Comparison of ENCODE assay signal across 8 cellular contexts in the genomic region with DNA sequence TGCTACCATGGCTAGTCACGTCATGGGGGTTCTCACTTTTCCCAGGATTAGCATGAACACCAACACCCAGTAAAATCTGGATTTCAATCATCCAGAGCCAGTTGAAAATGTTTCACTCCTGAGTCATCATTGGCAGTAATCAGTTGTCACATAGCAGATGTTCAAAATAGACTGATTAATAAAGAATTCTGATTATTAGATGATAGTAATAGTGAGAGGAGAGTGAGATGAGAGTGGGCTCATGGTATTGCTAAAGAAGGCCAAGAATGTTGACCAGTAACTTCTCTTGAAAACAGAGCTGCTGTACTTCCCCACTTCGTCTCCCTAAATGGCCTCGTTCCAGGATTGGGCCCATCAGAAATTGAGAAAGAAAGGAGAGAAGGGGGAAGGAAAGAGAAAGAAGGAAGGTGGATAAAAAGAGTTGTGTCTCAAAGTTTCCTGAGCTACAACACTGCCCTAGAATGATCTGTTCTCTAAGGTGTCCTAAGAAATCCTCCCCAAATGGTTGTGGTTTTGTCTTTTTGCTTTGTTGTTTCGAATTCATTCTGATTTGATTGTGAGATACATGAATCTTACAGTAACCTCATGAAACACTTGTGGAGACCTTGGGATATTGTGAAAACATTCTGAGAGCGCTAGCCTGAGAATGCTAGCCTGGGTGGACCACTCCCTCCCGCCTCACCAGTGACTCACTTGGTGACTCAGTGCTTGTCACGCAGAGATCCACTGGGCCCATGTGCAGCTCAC.
DNase-seq lines count a peak whose midpoint lies in the region; ATAC-seq, FAIRE-seq and TF ChIP-seq lines count a peak whose summit lies in the region.

No MANE protein-coding gene starts in this region.

- H3K27me3 ChIP-seq in Panc1 (ENCODE audit: control insufficient read depth, insufficient read depth, low read length) (0 out of 2 replicates have a peak, but pooled peaks cover 2% of the 10 kb centered on the region), keratinocyte (ENCODE audit: control insufficient read depth, extremely low read depth, insufficient read depth, low read length) (no peaks in the 10 kb centered on the region)

- intact Hi-C loops in Panc1 (cut with micrococcal nuclease; ENCODE audit: unreplicated experiment) = no loop called here

- H3K9me3 ChIP-seq in Panc1 (ENCODE audit: control insufficient read depth, insufficient read depth, low read depth, low read length) (no peaks in the 10 kb centered on the region), keratinocyte (ENCODE audit: control insufficient read depth, low read depth, low read length) (peaks cover 2% of the 10 kb centered on the region)

- H3K4me1 ChIP-seq in Panc1 (ENCODE audit: control insufficient read depth, insufficient read depth, low read length) (no peaks in the 10 kb centered on the region), keratinocyte (ENCODE audit: control insufficient read depth, extremely low read depth, insufficient read depth, low read length) (peaks cover 33% of the 10 kb centered on the region)

- H3K9me1 ChIP-seq in keratinocyte (ENCODE audit: control insufficient read depth, extremely low read depth, insufficient read depth, low read length) = no peaks in the 10 kb centered on the region

- no peak for TF ChIP-seq CTCF in Panc1 (IDR thresholded peaks at IDR 0.05)
- TF ChIP-seq CTCF in keratinocyte (optimal IDR thresholded peaks at IDR 0.05 in 1 of 3, IDR thresholded peaks at IDR 0.05 in 1 of 3, conservative IDR thresholded peaks at IDR 0.05 in 1 of 3; ENCODE audit: extremely low read depth in 1 of 3, insufficient read depth in 2 of 3, low read length in 3 of 3) = no peak

- in situ Hi-C loops in Panc1 (cut with HindIII; ENCODE audit: low pct_unique_long_range_greater_than_20kb, low sequenced_read_pairs) = no loop called here

- H3K4me3 ChIP-seq in Panc1 (ENCODE audit: low read depth in 2 of 2, low read length in 2 of 2) (no peak overlapping the region), keratinocyte (ENCODE audit: control insufficient read depth in 2 of 3, extremely low read depth in 1 of 3, insufficient read depth in 2 of 3, low read depth in 1 of 3, low read length in 3 of 3) (peak overlapping the region in 2 of 3 experiments; percentile 34 to 56)

- 0 out of 2 replicates have a peak, but pooled peaks have one; percentile 78 for ATAC-seq in Panc1
- no peak for ATAC-seq in GM21528 (IDR thresholded peaks at IDR 0.05; ENCODE audit: low FRiP score, unreplicated experiment)

- H3K27me3 Mint-ChIP-seq in activated naive CD4-positive, alpha-beta T cell treated with anti-CD3 and anti-CD28 coated beads, Interleukin-2, amount 10 ng/mL, durations not matched to agents 7 days and 5 days = peaks cover 3% of the 10 kb centered on the region

- BruUV-seq in Panc1 (replicated peaks; lab: Mats Ljungman, UMichigan) = no TSS peak

- CTCF ChIA-PET in Panc1 (lab: Charles Lee) = no interaction called here
- CTCF ChIA-PET in activated naive CD4-positive, alpha-beta T cell treated with anti-CD3 and anti-CD28 coated beads, Interleukin-2, amount 10 ng/mL, durations not matched to agents 7 days and 5 days (lab: Charles Lee) = no interaction called here

- peaks cover 6% of the 10 kb centered on the region for H3K36me3 Mint-ChIP-seq in activated naive CD4-positive, alpha-beta T cell treated with anti-CD3 and anti-CD28 coated beads, Interleukin-2, amount 10 ng/mL, durations not matched to agents 7 days and 5 days

- H3K4me2 ChIP-seq in keratinocyte (ENCODE audit: control insufficient read depth, extremely low read depth, insufficient read depth, low read depth, low read length) = peak overlapping the region; percentile 69

- H3K4me1 Mint-ChIP-seq in activated naive CD4-positive, alpha-beta T cell treated with anti-CD3 and anti-CD28 coated beads, Interleukin-2, amount 10 ng/mL, durations not matched to agents 7 days and 5 days = peaks cover 42% of the 10 kb centered on the region

- DNase-seq in Daoy (ENCODE audit: low read depth) (peak; percentile 100), Panc1 (ENCODE audit: low read depth, low spot score) (peak; percentile 74), keratinocyte (ENCODE audit: low read depth, low spot score) (peak; percentile 97), HuH-7.5 (ENCODE audit: low spot score) (no peak), NCI-H526 treated with DMSO at 0.1 percent for 48 hours (lab: John Stamatoyannopoulos, UW) (no peak)
- peak; percentile 77 for DNase-seq in activated naive CD4-positive, alpha-beta T cell treated with anti-CD3 and anti-CD28 coated beads, Interleukin-2, amount 10 ng/mL, durations not matched to agents 7 days and 5 days
- DNase-seq in stimulated activated CD8-positive, alpha-beta memory T cell treated with anti-CD3 and anti-CD28 coated beads, Interleukin-12 subunit alpha, Interleukin-12 subunit beta, amount 100 ng/mL, for 24 hours (ENCODE audit: extremely low read depth) = peak; percentile 63

- peak; percentile 97 for FAIRE-seq in keratinocyte (lab: Jason Lieb, UNC)

- H3K9ac ChIP-seq in keratinocyte (ENCODE audit: control insufficient read depth, extremely low read depth, insufficient read depth, low read length) = peak overlapping the region; percentile 92

- H3K27ac ChIP-seq in Panc1 (ENCODE audit: low read length) (no peak overlapping the region), keratinocyte (ENCODE audit: control insufficient read depth, insufficient read depth, low read length) (peak overlapping the region; percentile 100)

- no peaks in the 10 kb centered on the region for H4K20me1 ChIP-seq in keratinocyte (ENCODE audit: control insufficient read depth, extremely low read depth, insufficient read depth, low read length)

- no peaks in the 10 kb centered on the region for H3K79me2 ChIP-seq in keratinocyte (ENCODE audit: control insufficient read depth, insufficient read depth, low read length)

- H3K27ac Mint-ChIP-seq in activated naive CD4-positive, alpha-beta T cell treated with anti-CD3 and anti-CD28 coated beads, Interleukin-2, amount 10 ng/mL, durations not matched to agents 7 days and 5 days = peak overlapping the region; percentile 82

- H3K9me3 Mint-ChIP-seq in activated naive CD4-positive, alpha-beta T cell treated with anti-CD3 and anti-CD28 coated beads, Interleukin-2, amount 10 ng/mL, durations not matched to agents 7 days and 5 days = peaks cover 17% of the 10 kb centered on the region

- no peaks in the 10 kb centered on the region for H3K36me3 ChIP-seq in Panc1 (ENCODE audit: control insufficient read depth, insufficient read depth, low read length)
- H3K36me3 ChIP-seq in keratinocyte (ENCODE audit: control insufficient read depth in 2 of 2, extremely low read depth in 1 of 2, insufficient read depth in 2 of 2, low read length in 2 of 2) = no peaks in the 10 kb centered on the region

- no peak overlapping the region for H2AFZ ChIP-seq in keratinocyte (ENCODE audit: control insufficient read depth, low read length)

- dilution Hi-C loops in keratinocyte (cut with MboI; ENCODE audit: extremely low pct_ligation_motif_present, low sequenced_read_pairs) = no loop called here

- POLR2A ChIA-PET in Panc1 (lab: Charles Lee) = no interaction called here

- H3K4me3 Mint-ChIP-seq in activated naive CD4-positive, alpha-beta T cell treated with anti-CD3 and anti-CD28 coated beads, Interleukin-2, amount 10 ng/mL, durations not matched to agents 7 days and 5 days = no peak overlapping the region

Comparison
In these comparisons a context has a peak if more than half of its experiments do, and no peak if none do; other contexts are left out.
1. DNase-seq: peak in Daoy (single experiment), Panc1 (single experiment), activated naive CD4-positive, alpha-beta T cell treated with anti-CD3 and anti-CD28 coated beads, Interleukin-2, amount 10 ng/mL, durations not matched to agents 7 days and 5 days (single experiment), keratinocyte (single experiment) and stimulated activated CD8-positive, alpha-beta memory T cell treated with anti-CD3 and anti-CD28 coated beads, Interleukin-12 subunit alpha, Interleukin-12 subunit beta, amount 100 ng/mL, for 24 hours (single experiment); none in HuH-7.5 (single experiment) and NCI-H526 treated with DMSO at 0.1 percent for 48 hours (single experiment).
2. H3K4me3 ChIP-seq: peak in keratinocyte (2 of 3); none in Panc1 (0 of 2).